Comparison of ENCODE assay signal across 20 cellular contexts in the genomic region with DNA sequence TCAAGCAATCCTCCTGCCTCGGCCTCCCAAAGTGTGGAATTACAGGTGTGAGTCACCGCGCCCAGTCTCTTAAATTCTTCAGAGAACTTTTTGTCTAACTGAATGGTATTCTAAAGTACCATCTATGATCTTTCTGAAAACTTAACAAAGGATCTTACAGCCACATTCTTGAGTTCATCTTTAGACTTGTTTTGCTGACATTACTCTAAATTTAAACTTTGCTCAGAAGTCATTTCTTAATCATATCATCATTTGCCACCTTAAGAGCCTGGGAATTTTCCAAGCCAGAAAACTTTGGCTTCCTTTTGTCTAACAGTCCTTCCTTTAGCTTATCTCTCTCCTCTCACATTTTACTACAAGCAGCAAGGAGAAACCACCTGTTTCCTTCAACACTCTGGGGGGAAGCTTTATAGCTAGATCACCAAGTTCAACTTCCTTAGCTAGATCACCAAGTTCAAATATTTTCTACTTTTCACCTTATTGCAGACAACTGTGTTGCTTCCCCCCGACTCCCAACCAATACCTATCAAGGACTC.
"Had no signal": no experiment of that assay in that cellular context is flagged by ENCODE, and none has a peak within 500 bp of the region (broad histone marks: within the 10 kb centered on the region; RNA-seq: fewer than 3 reads in every experiment).

No MANE protein-coding gene starts in this region.

- H3K4me1 ChIP-seq: colonic mucosa, right lobe of liver had no signal

- H3K4me3 Mint-ChIP-seq: activated CD8-positive, alpha-beta T cell treated with anti-CD3 and anti-CD28 coated beads for 36 hours; activated naive CD4-positive, alpha-beta T cell treated with anti-CD3 and anti-CD28 coated beads, Interleukin-2, amount 50 U/mL, for 24 hours; nephron; stimulated activated naive CD8-positive, alpha-beta T cell treated with anti-CD3 and anti-CD28 coated beads, Interleukin-15, Interleukin-2, amounts not matched to agents 100 ng/mL and 50 ng/mL, for 24 hours; T-cell; WTC11 had no signal

- H3K27ac ChIP-seq: adrenal gland, cardiac muscle cell, colonic mucosa, psoas muscle, right lobe of liver, suprapubic skin had no signal

- H3K27me3 ChIP-seq: adrenal gland, cardiac muscle cell, colonic mucosa, right lobe of liver, suprapubic skin had no signal

- H3K9me3 Mint-ChIP-seq: activated CD8-positive, alpha-beta T cell treated with anti-CD3 and anti-CD28 coated beads for 36 hours; activated naive CD4-positive, alpha-beta T cell treated with anti-CD3 and anti-CD28 coated beads, Interleukin-2, amount 50 U/mL, for 24 hours; stimulated activated naive CD8-positive, alpha-beta T cell treated with anti-CD3 and anti-CD28 coated beads, Interleukin-15, Interleukin-2, amounts not matched to agents 100 ng/mL and 50 ng/mL, for 24 hours; T-cell; WTC11 had no signal

- H3K4me3 ChIP-seq: adrenal gland, cardiac muscle cell, colonic mucosa, psoas muscle, right lobe of liver, suprapubic skin had no signal

- H3K36me3 Mint-ChIP-seq: activated naive CD4-positive, alpha-beta T cell treated with anti-CD3 and anti-CD28 coated beads, Interleukin-2, amount 50 U/mL, for 24 hours; T-cell; WTC11 had no signal

- H3K27ac Mint-ChIP-seq: activated CD8-positive, alpha-beta T cell treated with anti-CD3 and anti-CD28 coated beads for 36 hours; activated naive CD4-positive, alpha-beta T cell treated with anti-CD3 and anti-CD28 coated beads, Interleukin-2, amount 50 U/mL, for 24 hours; nephron; stimulated activated naive CD8-positive, alpha-beta T cell treated with anti-CD3 and anti-CD28 coated beads, Interleukin-15, Interleukin-2, amounts not matched to agents 100 ng/mL and 50 ng/mL, for 24 hours; T-cell; WTC11 had no signal

- H3K4me1 Mint-ChIP-seq: activated naive CD4-positive, alpha-beta T cell treated with anti-CD3 and anti-CD28 coated beads, Interleukin-2, amount 50 U/mL, for 24 hours had no signal

- ATAC-seq: activated CD8-positive, alpha-beta T cell treated with anti-CD3 and anti-CD28 coated beads for 36 hours; psoas muscle; T-cell; WTC11 had no signal

- DNase-seq: activated CD4-positive, alpha-beta T cell treated with anti-CD3 and anti-CD28 coated beads for 4 hours; activated CD8-positive, alpha-beta memory T cell treated with anti-CD3 and anti-CD28 coated beads, Interleukin-2, amount 50 U/mL, for 4 hours; activated CD8-positive, alpha-beta T cell treated with anti-CD3 and anti-CD28 coated beads for 36 hours; activated effector memory CD4-positive, alpha-beta T cell treated with anti-CD3 and anti-CD28 coated beads, Interleukin-2, amount 50 U/mL, for 16 hours; activated T-cell treated with anti-CD3 and anti-CD28 coated beads, Interleukin-2, amount 50 U/mL, for 48 hours; adrenal gland; colonic mucosa; foreskin melanocyte; mesendoderm; psoas muscle; right lobe of liver; T-cell; T1000; trophoblast cell had no signal

- H3K9me3 ChIP-seq: adrenal gland, colonic mucosa, psoas muscle, right lobe of liver, suprapubic skin had no signal

- H3K36me3 ChIP-seq: adrenal gland, cardiac muscle cell, colonic mucosa, right lobe of liver, suprapubic skin had no signal
